ENCODE assay signal across 8 cellular contexts in genomic region chr19:48660854-48661731, GRCh38. TPM values are rescaled to one million over a fixed set of nuclear protein-coding genes. Genes with fewer than 3 reads are reported as not detected.
A peak's percentile ranks its signal among the peaks of the same experiment; 100 is the strongest.
DNase-seq lines count a peak whose midpoint lies in the region; ATAC-seq and TF ChIP-seq lines count a peak whose summit lies in the region.

No MANE protein-coding gene starts in this region.

- H3K27ac ChIP-seq in CD8-positive, alpha-beta memory T cell (ENCODE audit: low read depth, low read length): peak overlapping the region; percentile 49
- H3K27ac ChIP-seq in foreskin keratinocyte (no peak overlapping the region), ovary (no peak overlapping the region), tibial artery (peak overlapping the region in 1 of 2 donors; percentile 7)

- TF ChIP-seq CTCF in foreskin keratinocyte (conservative IDR thresholded peaks at IDR 0.05) (no peak), ovary (IDR thresholded peaks at IDR 0.05) (no peak), tibial artery (IDR thresholded peaks at IDR 0.05) (no peak)

- H3K27me3 ChIP-seq in CD8-positive, alpha-beta memory T cell (ENCODE audit: insufficient read depth, low read length, poor library complexity, severe bottlenecking): no peaks in the 10 kb centered on the region
- H3K27me3 ChIP-seq in foreskin keratinocyte (no peaks in the 10 kb centered on the region), ovary (no peaks in the 10 kb centered on the region), tibial artery (no peaks in the 10 kb centered on the region)

- DNase-seq in CD8-positive, alpha-beta memory T cell: peak; percentile 64 to 87 (median 82)
- DNase-seq in HS-5 (ENCODE audit: low read depth): peak; percentile 91
- DNase-seq in SHP77 (lab: John Stamatoyannopoulos, UW): peak; percentile 92 to 93
- DNase-seq in activated effector memory CD4-positive, alpha-beta T cell treated with Interleukin-2 at 50 U/mL for 16 hours: peak; percentile 66
- peak; percentile 61 to 82 for DNase-seq in foreskin keratinocyte
- DNase-seq in ovary: peak; percentile 77 to 88 (median 82)
- peak; percentile 85 to 89 for DNase-seq in tibial artery

- H3K4me1 Mint-ChIP-seq in CD8-positive, alpha-beta memory T cell: peaks cover 7 to 9% (median 9%) of the 10 kb centered on the region in 3 donors

- peak overlapping the region; percentile 42 to 86 (median 79) for H3K4me3 Mint-ChIP-seq in CD8-positive, alpha-beta memory T cell

- ATAC-seq in GM19463 (IDR thresholded peaks at IDR 0.05; ENCODE audit: unreplicated experiment) (peak; percentile 66), foreskin keratinocyte (peak; percentile 73)

- peaks cover 10% of the 10 kb centered on the region for H3K4me1 ChIP-seq in CD8-positive, alpha-beta memory T cell (ENCODE audit: insufficient read depth, low read length)
- H3K4me1 ChIP-seq in foreskin keratinocyte (no peaks in the 10 kb centered on the region), ovary (ENCODE audit: insufficient read depth) (no peaks in the 10 kb centered on the region), tibial artery (peaks cover 0 to 9% (median 4%) of the 10 kb centered on the region in 4 donors)

- intact Hi-C loops in ovary (cut with DNase I) (no loop called here), tibial artery (cut with DNase I; ENCODE audit: low total_unique reads) (no loop called here)

- peak overlapping the region; percentile 49 for H3K4me3 ChIP-seq in CD8-positive, alpha-beta memory T cell (ENCODE audit: low read length)
- H3K4me3 ChIP-seq in ovary: no peak overlapping the region
- no peak overlapping the region for H3K4me3 ChIP-seq in tibial artery

- H3K27me3 Mint-ChIP-seq in CD8-positive, alpha-beta memory T cell: peaks cover 4 to 8% of the 10 kb centered on the region in 2 donors

- 58 to 66% (median 58%) methylated on average over 40 of the region's 40 CpGs for WGBS in ovary, 3 donors

- TF ChIP-seq EP300 in ovary (IDR thresholded peaks at IDR 0.05): no peak

- POLR2A ChIA-PET in CD8-positive, alpha-beta memory T cell (lab: Charles Lee): interaction anchor here (0.5 to 0.8 kb wide), 2 partner anchors 17 to 42 kb away, joined by 3 read pairs; partner anchors contain the start of genes RPL18 and SPHK2

- no peaks in the 10 kb centered on the region for H3K9me3 ChIP-seq in CD8-positive, alpha-beta memory T cell (ENCODE audit: low read length)
- H3K9me3 ChIP-seq in ovary (no peaks in the 10 kb centered on the region), tibial artery (no peaks in the 10 kb centered on the region)

- H3K9me3 Mint-ChIP-seq in CD8-positive, alpha-beta memory T cell: no peaks in the 10 kb centered on the region

- H3K27ac Mint-ChIP-seq in CD8-positive, alpha-beta memory T cell: peak overlapping the region; percentile 68 to 99 (median 95)

- H3K36me3 Mint-ChIP-seq in CD8-positive, alpha-beta memory T cell: no peaks in the 10 kb centered on the region

- no peak for TF ChIP-seq POLR2A in ovary (IDR thresholded peaks at IDR 0.05)

- CTCF ChIA-PET in CD8-positive, alpha-beta memory T cell (lab: Charles Lee): interaction anchor here (1.2 kb wide), 1 partner anchor 181 kb away, joined by 3 read pairs; no protein-coding TSS in a partner anchor

- H3K36me3 ChIP-seq in CD8-positive, alpha-beta memory T cell (ENCODE audit: insufficient read depth, low read length): no peaks in the 10 kb centered on the region
- H3K36me3 ChIP-seq in ovary (no peaks in the 10 kb centered on the region), tibial artery (no peaks in the 10 kb centered on the region)

RNA-seq across cellular contexts. Expression of gene NTN5, which starts 11.7 kb away (rescaled TPM):
- total RNA-seq in CD8-positive, alpha-beta memory T cell: under 1 TPM; 0.11 to 0.33 TPM
- not detected for polyA plus RNA-seq in CD8-positive, alpha-beta memory T cell
- total RNA-seq in foreskin keratinocyte (not detected in 2 replicates), ovary (1 to 10 TPM in 6 of 7 donors, under 1 TPM in 1; 0.23 to 3.8 (median 2.2) TPM)
- polyA plus RNA-seq in foreskin keratinocyte (not detected in 2 replicates), ovary (1 to 10 TPM in 1 of 2 donors, under 1 TPM in 1; 0.55 to 1.4 TPM)

RNA-seq across cellular contexts. Expression of gene CA11, which starts 15.1 kb away (rescaled TPM):
- total RNA-seq in CD8-positive, alpha-beta memory T cell: 10 to 100 TPM; 12.7 to 13.0 TPM
- polyA plus RNA-seq in CD8-positive, alpha-beta memory T cell: 8.3 TPM
- total RNA-seq in foreskin keratinocyte (3.9 and 4.9 TPM in 2 replicates), ovary (10 to 100 TPM; 14.9 to 52.5 (median 40.8) TPM)
- polyA plus RNA-seq in foreskin keratinocyte (6.7 and 9.0 TPM in 2 replicates), ovary (10 to 100 TPM; 43.1 to 53.1 TPM)

RNA-seq across cellular contexts. Expression of gene DBP, which starts 23.9 kb away (rescaled TPM):
- 10 to 100 TPM; 10.9 to 12.1 TPM for total RNA-seq in CD8-positive, alpha-beta memory T cell
- 84.1 TPM for polyA plus RNA-seq in CD8-positive, alpha-beta memory T cell
- total RNA-seq in foreskin keratinocyte (3.0 and 3.7 TPM in 2 replicates), ovary (10 to 100 TPM; 19.7 to 69.8 (median 34.6) TPM)
- polyA plus RNA-seq in foreskin keratinocyte (4.6 and 6.2 TPM in 2 replicates), ovary (10 to 100 TPM; 19.8 to 29.0 TPM)

RNA-seq across cellular contexts. Expression of gene FUT2, which starts 34.7 kb away (rescaled TPM):
- total RNA-seq in CD8-positive, alpha-beta memory T cell: not detected
- 0.33 TPM for polyA plus RNA-seq in CD8-positive, alpha-beta memory T cell
- total RNA-seq in foreskin keratinocyte: 3.6 and 3.7 TPM in 2 replicates
- polyA plus RNA-seq in foreskin keratinocyte: 1.4 and 2.4 TPM in 2 replicates
- 1 to 10 TPM in 5 of 7 donors, not detected in 2; 1.0 to 2.5 (median 2.4) TPM for total RNA-seq in ovary
- polyA plus RNA-seq in ovary: under 1 TPM; 0.10 to 0.23 TPM

RNA-seq across cellular contexts. Expression of gene SPHK2, which starts 41.8 kb away (rescaled TPM):
- 10 to 100 TPM; 37.5 to 38.5 TPM for total RNA-seq in CD8-positive, alpha-beta memory T cell
- polyA plus RNA-seq in CD8-positive, alpha-beta memory T cell: 10.2 TPM
- total RNA-seq in foreskin keratinocyte: 6.9 and 8.8 TPM in 2 replicates
- polyA plus RNA-seq in foreskin keratinocyte: 7.7 and 9.6 TPM in 2 replicates
- total RNA-seq in ovary: 10 to 100 TPM; 12.3 to 37.2 (median 27.0) TPM
- 10 to 100 TPM in 1 of 2 donors, 1 to 10 TPM in 1; 2.9 to 24.5 TPM for polyA plus RNA-seq in ovary
